Comparison of ENCODE assay signal across 29 cellular contexts in genomic region chr5:103778915-103779314, GRCh38.
"Had no signal": no experiment of that assay in that cellular context is flagged by ENCODE, and none has a peak within 500 bp of the region (broad histone marks: within the 10 kb centered on the region; RNA-seq: fewer than 3 reads in every experiment).

No MANE protein-coding gene starts in this region.

- H3K36me3 ChIP-seq: neural progenitor cell, neutrophil, pancreas, prostate gland, right atrium auricular region, right lobe of liver, sigmoid colon, suprapubic skin, thoracic aorta, thyroid gland, tibial nerve, upper lobe of left lung, vagina had no signal

- DNase-seq: naive thymus-derived CD4-positive, alpha-beta T cell; natural killer cell; nucleus accumbens; retina; right lobe of liver; sigmoid colon; small intestine; stimulated activated CD4-positive, alpha-beta T cell treated with anti-CD3 and anti-CD28 coated beads, Interleukin-15, amount 100 ng/mL, for 24 hours; stimulated activated CD4-positive, alpha-beta T cell treated with anti-CD3 and anti-CD28 coated beads, Interleukin-2, amount 100 ng/mL, for 24 hours; stimulated activated CD4-positive, alpha-beta T cell treated with anti-CD3 and anti-CD28 coated beads, Interleukin-2, amount 100 ng/mL, for 48 hours; stimulated activated CD4-positive, alpha-beta T cell treated with anti-CD3 and anti-CD28 coated beads, Interleukin-4, amount 100 ng/mL, for 24 hours; stimulated activated naive B cell treated with anti-CD40 and anti-IgM and Interleukin-4, amounts not matched to agents 10 μg/mL and 1 μg/mL and 100 μg/mL, for 72 hours; stimulated activated naive CD8-positive, alpha-beta T cell treated with anti-CD3 and anti-CD28 coated beads, Interleukin-15, amount 100 ng/mL, for 72 hours; stimulated activated naive CD8-positive, alpha-beta T cell treated with anti-CD3 and anti-CD28 coated beads, Interleukin-15, Interleukin-2, amounts not matched to agents 100 U/mL and 50 U/mL, for 24 hours; substantia nigra; thyroid gland; trophoblast cell had no signal

- H3K4me1 ChIP-seq: pancreas, prostate gland, right atrium auricular region, right lobe of liver, suprapubic skin, thyroid gland, tibial nerve, upper lobe of left lung, vagina had no signal

- H3K4me3 Mint-ChIP-seq: naive thymus-derived CD4-positive, alpha-beta T cell; natural killer cell; nephron; neural progenitor cell; stimulated activated effector memory CD8-positive, alpha-beta T cell treated with anti-CD3 and anti-CD28 coated beads, Interleukin-12 subunit alpha, Interleukin-12 subunit beta, amount 100 ng/mL, for 72 hours; stimulated activated naive B cell treated with anti-CD40 and anti-IgM and Interleukin-4, amounts not matched to agents 10 μg/mL and 1 μg/mL and 100 μg/mL, for 72 hours; stimulated activated naive CD8-positive, alpha-beta T cell treated with anti-CD3 and anti-CD28 coated beads, Interleukin-15, amount 100 ng/mL, for 72 hours had no signal

- H3K27ac ChIP-seq: neural progenitor cell, neutrophil, pancreas, prostate gland, right atrium auricular region, right lobe of liver, sigmoid colon, suprapubic skin, thoracic aorta, thyroid gland, tibial nerve, upper lobe of left lung, vagina had no signal

- H3K4me2 ChIP-seq: neural progenitor cell had no signal

- H3K4me1 Mint-ChIP-seq: naive thymus-derived CD4-positive, alpha-beta T cell; natural killer cell; neural progenitor cell; stimulated activated effector memory CD8-positive, alpha-beta T cell treated with anti-CD3 and anti-CD28 coated beads, Interleukin-12 subunit alpha, Interleukin-12 subunit beta, amount 100 ng/mL, for 72 hours; stimulated activated naive B cell treated with anti-CD40 and anti-IgM and Interleukin-4, amounts not matched to agents 10 μg/mL and 1 μg/mL and 100 μg/mL, for 72 hours; stimulated activated naive CD8-positive, alpha-beta T cell treated with anti-CD3 and anti-CD28 coated beads, Interleukin-15, amount 100 ng/mL, for 72 hours had no signal

- H3K4me3 ChIP-seq: neural progenitor cell, pancreas, prostate gland, right atrium auricular region, right lobe of liver, sigmoid colon, suprapubic skin, thoracic aorta, thyroid gland, tibial nerve, upper lobe of left lung, vagina had no signal

- H3K27ac Mint-ChIP-seq: naive thymus-derived CD4-positive, alpha-beta T cell; natural killer cell; nephron; neural progenitor cell; stimulated activated effector memory CD8-positive, alpha-beta T cell treated with anti-CD3 and anti-CD28 coated beads, Interleukin-12 subunit alpha, Interleukin-12 subunit beta, amount 100 ng/mL, for 72 hours; stimulated activated naive B cell treated with anti-CD40 and anti-IgM and Interleukin-4, amounts not matched to agents 10 μg/mL and 1 μg/mL and 100 μg/mL, for 72 hours; stimulated activated naive CD8-positive, alpha-beta T cell treated with anti-CD3 and anti-CD28 coated beads, Interleukin-15, amount 100 ng/mL, for 72 hours had no signal

- H3K36me3 Mint-ChIP-seq: naive thymus-derived CD4-positive, alpha-beta T cell; natural killer cell; stimulated activated effector memory CD8-positive, alpha-beta T cell treated with anti-CD3 and anti-CD28 coated beads, Interleukin-12 subunit alpha, Interleukin-12 subunit beta, amount 100 ng/mL, for 72 hours had no signal

- H3K9me3 ChIP-seq: neutrophil, pancreas, prostate gland, right atrium auricular region, right lobe of liver, sigmoid colon, suprapubic skin, thoracic aorta, thyroid gland, tibial nerve, upper lobe of left lung, vagina had no signal

- H3K27me3 ChIP-seq: neural progenitor cell, neutrophil, pancreas, right atrium auricular region, right lobe of liver, sigmoid colon, suprapubic skin, thyroid gland, tibial nerve, upper lobe of left lung, vagina had no signal

- H3K27me3 Mint-ChIP-seq: naive thymus-derived CD4-positive, alpha-beta T cell; stimulated activated naive B cell treated with anti-CD40 and anti-IgM and Interleukin-4, amounts not matched to agents 10 μg/mL and 1 μg/mL and 100 μg/mL, for 72 hours; stimulated activated naive CD8-positive, alpha-beta T cell treated with anti-CD3 and anti-CD28 coated beads, Interleukin-15, amount 100 ng/mL, for 72 hours had no signal

- H3K9ac ChIP-seq: neural progenitor cell had no signal

- ATAC-seq: naive thymus-derived CD4-positive, alpha-beta T cell; natural killer cell; pancreas; right lobe of liver; stimulated activated effector memory CD8-positive, alpha-beta T cell treated with anti-CD3 and anti-CD28 coated beads, Interleukin-12 subunit alpha, Interleukin-12 subunit beta, amount 100 ng/mL, for 72 hours; stimulated activated naive B cell treated with anti-CD40 and anti-IgM and Interleukin-4, amounts not matched to agents 10 μg/mL and 1 μg/mL and 100 μg/mL, for 72 hours; stimulated activated naive CD8-positive, alpha-beta T cell treated with anti-CD3 and anti-CD28 coated beads, Interleukin-15, amount 100 ng/mL, for 72 hours; stimulated activated naive CD8-positive, alpha-beta T cell treated with anti-CD3 and anti-CD28 coated beads, Interleukin-15, Interleukin-2, amounts not matched to agents 100 U/mL and 50 U/mL, for 24 hours had no signal

- H2AFZ ChIP-seq: neural progenitor cell had no signal
